29 cellular contexts compared by ENCODE assay signal in the genomic region with DNA sequence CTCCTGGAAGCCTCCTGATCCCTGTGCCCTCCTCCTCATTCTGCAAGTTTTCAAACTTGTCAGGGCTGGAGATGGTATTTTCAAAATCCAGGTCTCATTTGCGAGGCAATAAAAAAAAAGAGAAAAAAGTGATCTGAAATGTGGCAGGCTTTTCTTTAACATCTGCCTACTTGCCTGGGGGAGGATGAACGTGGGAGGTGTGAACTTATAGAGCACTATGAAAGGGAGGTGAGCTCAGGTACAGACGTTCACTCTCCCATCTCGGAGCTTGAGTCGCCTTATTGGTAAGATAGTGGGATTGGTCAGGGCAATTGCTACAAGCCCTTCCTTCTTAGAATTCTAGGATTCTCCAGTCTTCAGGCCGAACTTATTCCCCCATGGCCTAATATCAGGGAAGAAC.
A peak's percentile ranks its signal among the peaks of the same experiment; 100 is the strongest.
DNase-seq lines count a peak whose midpoint lies in the region; ATAC-seq and TF ChIP-seq lines count a peak whose summit lies in the region.
"Had no signal": no experiment of that assay in that cellular context is flagged by ENCODE, and none has a peak within 500 bp of the region (broad histone marks: within the 10 kb centered on the region; RNA-seq: fewer than 3 reads in every experiment).

No MANE protein-coding gene starts in this region.

- DNase-seq in putamen (ENCODE audit: low spot score) (peak; percentile 33), breast epithelium (ENCODE audit: low spot score in 2 of 2) (no peak)
- DNase-seq: 8988T; ACHN; AML-193; BE2C; C1 segment of cervical spinal cord; Caco-2; Calu3; CD4-positive, alpha-beta memory T cell; CD4-positive, alpha-beta T cell; CD4-positive, CD25-positive, alpha-beta regulatory T cell; CD8-positive, alpha-beta memory T cell; CD8-positive, alpha-beta T cell; COR-L47; DMS 273 treated with DMSO at 0.1 percent for 48 hours; DMS153; DMS53; DMS79; DMS79 treated with DMSO at 0.1 percent for 48 hours; DND-41; EL had no signal

- no peak for TF ChIP-seq CTCF in HEK293 (tag by site-specific recombination; IDR thresholded peaks at IDR 0.05)
- TF ChIP-seq CTCF in breast epithelium (IDR thresholded peaks at IDR 0.05): no peak

- no peak for TF ChIP-seq POLR2A in breast epithelium (IDR thresholded peaks at IDR 0.05)

- CTCF ChIA-PET in HEK293 (lab: Yijun Ruan, JAX): no interaction called here

- H3K27ac ChIP-seq in HEK293 (ENCODE audit: extremely low read depth, low read depth, low read length) (no peak overlapping the region), breast epithelium (no peak overlapping the region)
- H3K27ac ChIP-seq: 22Rv1; A549; BLaER1; BLaER1 treated with 17β-estradiol and CSF1 and Interleukin-3, amounts not matched to agents 10 nM and 100 nM; C4-2B had no signal

- H3K9me3 ChIP-seq in HEK293 (ENCODE audit: control insufficient read depth, insufficient read depth, low read depth, low read length) (no peaks in the 10 kb centered on the region), breast epithelium (no peaks in the 10 kb centered on the region)
- H3K9me3 ChIP-seq: A549; BE2C; BLaER1; BLaER1 treated with 17β-estradiol and CSF1 and Interleukin-3, amounts not matched to agents 10 nM and 100 nM; Caco-2 had no signal

- no peaks in the 10 kb centered on the region for H3K36me3 ChIP-seq in HEK293 (ENCODE audit: control insufficient read depth in 2 of 2, insufficient read depth in 1 of 2, low read length in 2 of 2)
- no peaks in the 10 kb centered on the region for H3K36me3 ChIP-seq in breast epithelium
- H3K36me3 ChIP-seq: BE2C; BLaER1; BLaER1 treated with 17β-estradiol and CSF1 and Interleukin-3, amounts not matched to agents 10 nM and 100 nM had no signal

- POLR2A ChIA-PET in HEK293 (lab: Yijun Ruan, JAX): no interaction called here

- H3K27me3 ChIP-seq in breast epithelium: no peaks in the 10 kb centered on the region
- H3K27me3 ChIP-seq: BE2C; BLaER1; BLaER1 treated with 17β-estradiol and CSF1 and Interleukin-3, amounts not matched to agents 10 nM and 100 nM had no signal

- no peak overlapping the region for H3K4me3 ChIP-seq in HEK293 (ENCODE audit: low read depth, low read length)
- H3K4me3 ChIP-seq in breast epithelium: no peak overlapping the region
- H3K4me3 ChIP-seq: A549; BLaER1; BLaER1 treated with 17β-estradiol and CSF1 and Interleukin-3, amounts not matched to agents 10 nM and 100 nM had no signal

- ATAC-seq in HG03025 (IDR thresholded peaks at IDR 0.05; ENCODE audit: low FRiP score, unreplicated experiment): no peak
- ATAC-seq: A549; CD8-positive, alpha-beta T cell had no signal

- intact Hi-C loops in breast epithelium (cut with DNase I; ENCODE audit: low total_unique reads): no loop called here

- H3K4me1 ChIP-seq in HEK293 (ENCODE audit: control insufficient read depth, insufficient read depth, low read length) (peaks cover 2% of the 10 kb centered on the region; the same call in 1 of the 2 replicates), breast epithelium (peaks cover 0 to 3% of the 10 kb centered on the region in 2 donors)
- H3K4me1 ChIP-seq: BLaER1; BLaER1 treated with 17β-estradiol and CSF1 and Interleukin-3, amounts not matched to agents 10 nM and 100 nM; Caco-2 had no signal

TF ChIP-seq in HEK293, 187 proteins besides CTCF, POLR2A, EP300 and RAD21:
- TF ChIP-seq, protein P1, sequence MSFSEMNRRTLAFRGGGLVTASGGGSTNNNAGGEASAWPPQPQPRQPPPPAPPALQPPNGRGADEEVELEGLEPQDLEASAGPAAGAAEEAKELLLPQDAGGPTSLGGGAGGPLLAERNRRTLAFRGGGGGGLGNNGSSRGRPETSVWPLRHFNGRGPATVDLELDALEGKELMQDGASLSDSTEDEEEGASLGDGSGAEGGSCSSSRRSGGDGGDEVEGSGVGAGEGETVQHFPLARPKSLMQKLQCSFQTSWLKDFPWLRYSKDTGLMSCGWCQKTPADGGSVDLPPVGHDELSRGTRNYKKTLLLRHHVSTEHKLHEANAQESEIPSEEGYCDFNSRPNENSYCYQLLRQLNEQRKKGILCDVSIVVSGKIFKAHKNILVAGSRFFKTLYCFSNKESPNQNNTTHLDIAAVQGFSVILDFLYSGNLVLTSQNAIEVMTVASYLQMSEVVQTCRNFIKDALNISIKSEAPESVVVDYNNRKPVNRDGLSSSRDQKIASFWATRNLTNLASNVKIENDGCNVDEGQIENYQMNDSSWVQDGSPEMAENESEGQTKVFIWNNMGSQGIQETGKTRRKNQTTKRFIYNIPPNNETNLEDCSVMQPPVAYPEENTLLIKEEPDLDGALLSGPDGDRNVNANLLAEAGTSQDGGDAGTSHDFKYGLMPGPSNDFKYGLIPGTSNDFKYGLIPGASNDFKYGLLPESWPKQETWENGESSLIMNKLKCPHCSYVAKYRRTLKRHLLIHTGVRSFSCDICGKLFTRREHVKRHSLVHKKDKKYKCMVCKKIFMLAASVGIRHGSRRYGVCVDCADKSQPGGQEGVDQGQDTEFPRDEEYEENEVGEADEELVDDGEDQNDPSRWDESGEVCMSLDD (tag by site-specific recombination; IDR thresholded peaks at IDR 0.05): no peak
- TF ChIP-seq ZIC2 (tag by site-specific recombination; IDR thresholded peaks at IDR 0.05) (no peak), ZNF624 (tag by site-specific recombination; IDR thresholded peaks at IDR 0.05) (no peak), ZFHX2 (tag by site-specific recombination; conservative IDR thresholded peaks at IDR 0.05) (0 out of 2 replicates have a peak, but pooled peaks have one; percentile 29), ZNF548 (tag by site-specific recombination; IDR thresholded peaks at IDR 0.05) (no peak), EGR2 (tag by site-specific recombination; IDR thresholded peaks at IDR 0.05; ENCODE audit: low read depth) (0 out of 2 replicates have a peak, but pooled peaks have one; percentile 48)
- TF ChIP-seq, protein P2, sequence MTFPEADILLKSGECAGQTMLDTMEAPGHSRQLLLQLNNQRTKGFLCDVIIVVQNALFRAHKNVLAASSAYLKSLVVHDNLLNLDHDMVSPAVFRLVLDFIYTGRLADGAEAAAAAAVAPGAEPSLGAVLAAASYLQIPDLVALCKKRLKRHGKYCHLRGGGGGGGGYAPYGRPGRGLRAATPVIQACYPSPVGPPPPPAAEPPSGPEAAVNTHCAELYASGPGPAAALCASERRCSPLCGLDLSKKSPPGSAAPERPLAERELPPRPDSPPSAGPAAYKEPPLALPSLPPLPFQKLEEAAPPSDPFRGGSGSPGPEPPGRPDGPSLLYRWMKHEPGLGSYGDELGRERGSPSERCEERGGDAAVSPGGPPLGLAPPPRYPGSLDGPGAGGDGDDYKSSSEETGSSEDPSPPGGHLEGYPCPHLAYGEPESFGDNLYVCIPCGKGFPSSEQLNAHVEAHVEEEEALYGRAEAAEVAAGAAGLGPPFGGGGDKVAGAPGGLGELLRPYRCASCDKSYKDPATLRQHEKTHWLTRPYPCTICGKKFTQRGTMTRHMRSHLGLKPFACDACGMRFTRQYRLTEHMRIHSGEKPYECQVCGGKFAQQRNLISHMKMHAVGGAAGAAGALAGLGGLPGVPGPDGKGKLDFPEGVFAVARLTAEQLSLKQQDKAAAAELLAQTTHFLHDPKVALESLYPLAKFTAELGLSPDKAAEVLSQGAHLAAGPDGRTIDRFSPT (tag by site-specific recombination; IDR thresholded peaks at IDR 0.05): no peak
